Comparison of ENCODE assay signal across 22 cellular contexts in the genomic region with DNA sequence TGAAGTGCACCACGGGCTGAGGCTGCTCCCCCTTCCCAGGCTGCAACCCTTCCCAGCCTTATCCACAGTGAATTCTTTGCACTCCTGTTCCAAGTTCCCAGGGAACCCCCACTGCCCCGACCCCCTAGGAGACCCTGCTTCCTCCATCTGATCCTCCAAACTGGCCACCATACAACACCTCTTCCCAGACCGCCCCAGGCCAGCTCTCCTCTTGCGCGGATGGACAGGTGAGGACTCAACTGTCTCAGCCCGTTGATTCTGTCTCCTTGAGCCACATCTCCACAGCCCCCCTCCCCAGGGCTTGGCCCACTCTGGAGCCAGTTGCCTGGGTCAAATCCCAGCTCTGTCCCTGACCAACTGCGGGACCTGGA. TPM values are rescaled to one million over a fixed set of nuclear protein-coding genes. Genes with fewer than 3 reads are reported as not detected.
"Had no signal": no experiment of that assay in that cellular context is flagged by ENCODE, and none has a peak within 500 bp of the region (broad histone marks: within the 10 kb centered on the region; RNA-seq: fewer than 3 reads in every experiment).

No MANE protein-coding gene starts in this region.

- H3K9me3 Mint-ChIP-seq: nephron progenitor cell; stimulated activated naive B cell treated with anti-CD40 and anti-IgM and Interleukin-4, amounts not matched to agents 10 μg/mL and 1 μg/mL and 100 μg/mL, for 72 hours; T-cell; T-helper 2 cell treated with Interferon-gamma antibody and Interleukin-4, amounts not matched to agents 5 μg/mL and 100 μg/mL, for 36 hours had no signal

- H3K27me3 ChIP-seq: hepatocyte, testis, uterus had no signal

- H3K27me3 Mint-ChIP-seq: activated naive CD8-positive, alpha-beta T cell had no signal

- H3K4me3 Mint-ChIP-seq: activated CD8-positive, alpha-beta T cell treated with anti-CD3 and anti-CD28 coated beads, Interleukin-2, amount 10 ng/mL, durations not matched to agents 7 days and 5 days; activated naive CD8-positive, alpha-beta T cell; nephron progenitor cell; stimulated activated naive B cell treated with anti-CD40 and anti-IgM and Interleukin-4, amounts not matched to agents 10 μg/mL and 1 μg/mL and 100 μg/mL, for 72 hours; T-cell; T-helper 2 cell treated with Interferon-gamma antibody and Interleukin-4, amounts not matched to agents 5 μg/mL and 100 μg/mL, for 36 hours had no signal

- ATAC-seq: activated CD8-positive, alpha-beta T cell treated with anti-CD3 and anti-CD28 coated beads, Interleukin-2, amount 10 ng/mL, durations not matched to agents 7 days and 5 days; stimulated activated naive B cell treated with anti-CD40 and anti-IgM and Interleukin-4, amounts not matched to agents 10 μg/mL and 1 μg/mL and 100 μg/mL, for 72 hours; T-cell had no signal

- DNase-seq: activated CD4-positive, alpha-beta T cell treated with anti-CD3 and anti-CD28 coated beads for 1 hour; activated CD4-positive, alpha-beta T cell treated with anti-CD3 and anti-CD28 coated beads, Interleukin-2, amount 50 U/mL, for 1 hour; activated CD8-positive, alpha-beta T cell treated with anti-CD3 and anti-CD28 coated beads, Interleukin-2, amount 10 ng/mL, durations not matched to agents 7 days and 5 days; activated naive CD4-positive, alpha-beta T cell; activated T-cell treated with anti-CD3 and anti-CD28 coated beads, Interleukin-2, amount 50 U/mL, for 1 hour; amniotic stem cell; cerebellar nuclear complex; kidney glomerular epithelial cell; nephron progenitor cell; nucleus accumbens; stimulated activated CD4-positive, alpha-beta T cell treated with anti-CD3 and anti-CD28 coated beads, Interleukin-2, amount 100 ng/mL, for 48 hours; stimulated activated CD8-positive, alpha-beta memory T cell treated with anti-CD3 and anti-CD28 coated beads, Interleukin-4, amount 100 ng/mL, for 48 hours; stimulated activated naive B cell treated with anti-CD40 and anti-IgM and Interleukin-4, amounts not matched to agents 10 μg/mL and 1 μg/mL and 100 μg/mL, for 72 hours; T-cell; testis; trophoblast cell had no signal

- H3K27ac Mint-ChIP-seq: activated CD8-positive, alpha-beta T cell treated with anti-CD3 and anti-CD28 coated beads, Interleukin-2, amount 10 ng/mL, durations not matched to agents 7 days and 5 days; activated naive CD8-positive, alpha-beta T cell; nephron progenitor cell; stimulated activated naive B cell treated with anti-CD40 and anti-IgM and Interleukin-4, amounts not matched to agents 10 μg/mL and 1 μg/mL and 100 μg/mL, for 72 hours; T-cell; T-helper 2 cell treated with Interferon-gamma antibody and Interleukin-4, amounts not matched to agents 5 μg/mL and 100 μg/mL, for 36 hours had no signal

- H3K4me1 ChIP-seq: uterus had no signal

- H3K36me3 ChIP-seq: uterus had no signal

- H3K9me3 ChIP-seq: testis, uterus had no signal

- H3K27ac ChIP-seq: hepatocyte, testis, uterus, VCaP had no signal

- H3K36me3 Mint-ChIP-seq: activated naive CD8-positive, alpha-beta T cell; stimulated activated naive B cell treated with anti-CD40 and anti-IgM and Interleukin-4, amounts not matched to agents 10 μg/mL and 1 μg/mL and 100 μg/mL, for 72 hours; T-cell had no signal

- H3K4me3 ChIP-seq: hepatocyte, testis, uterus had no signal

- H3K4me1 Mint-ChIP-seq: stimulated activated naive B cell treated with anti-CD40 and anti-IgM and Interleukin-4, amounts not matched to agents 10 μg/mL and 1 μg/mL and 100 μg/mL, for 72 hours; T-cell had no signal

RNA-seq across cellular contexts. Expression of a gene that starts 21.7 kb away (rescaled TPM):
- total RNA-seq: activated CD8-positive, alpha-beta T cell treated with anti-CD3 and anti-CD28 coated beads, Interleukin-2, amount 10 ng/mL, durations not matched to agents 7 days and 5 days; epithelial cell of proximal tubule had no signal
